Comparison of ENCODE assay signal across 21 cellular contexts in genomic region chr1:110051262-110051648, GRCh38. TPM values are rescaled to one million over a fixed set of nuclear protein-coding genes. Genes with fewer than 3 reads are reported as not detected.
DNase-seq lines count a peak whose midpoint lies in the region; ATAC-seq lines count a peak whose summit lies in the region.
"Had no signal": no experiment of that assay in that cellular context is flagged by ENCODE, and none has a peak within 500 bp of the region (broad histone marks: within the 10 kb centered on the region; RNA-seq: fewer than 3 reads in every experiment).

No MANE protein-coding gene starts in this region.

- no peak overlapping the region for H4K8ac ChIP-seq in mesenchymal stem cell (ENCODE audit: low read length)

- peaks cover 19% of the 10 kb centered on the region for H3K79me1 ChIP-seq in mesenchymal stem cell (replicated peaks; ENCODE audit: low read length, poor library complexity, severe bottlenecking)

- no peaks in the 10 kb centered on the region for H3K27me3 ChIP-seq in mesenchymal stem cell (ENCODE audit: control insufficient read depth in 1 of 2, insufficient read depth in 1 of 2, low read length in 2 of 2)
- H3K27me3 ChIP-seq: BLaER1 treated with 17β-estradiol and CSF1 and Interleukin-3, amounts not matched to agents 10 nM and 100 nM had no signal

- no peak overlapping the region for H3K18ac ChIP-seq in mesenchymal stem cell (ENCODE audit: low read depth in 1 of 2, low read length in 2 of 2)

- H4K91ac ChIP-seq in mesenchymal stem cell (ENCODE audit: low read length): no peak overlapping the region

- intact Hi-C loops in sciatic nerve (cut with DNase I): loop anchor here (5.0 kb wide), 1 partner anchor 51 kb away; no protein-coding TSS in a partner anchor

- no peak overlapping the region for H2BK15ac ChIP-seq in mesenchymal stem cell (ENCODE audit: low read depth, poor library complexity, severe bottlenecking)

- no peak overlapping the region for H2BK5ac ChIP-seq in mesenchymal stem cell (ENCODE audit: low read depth, low read length, poor library complexity, severe bottlenecking)

- DNase-seq in AG08395 (ENCODE audit: low spot score): peak; percentile 59
- DNase-seq in ELR (ENCODE audit: low read depth): peak; percentile 21
- DNase-seq in astrocyte of the hippocampus (ENCODE audit: low read depth, low spot score): peak; percentile 34
- DNase-seq in mesenchymal stem cell: no peak
- DNase-seq in C1 segment of cervical spinal cord (lab: John Stamatoyannopoulos, UW): no peak
- DNase-seq in effector CD4-positive, alpha-beta T cell: no peak
- DNase-seq in sciatic nerve (ENCODE audit: low spot score): no peak
- DNase-seq: CD8-positive, alpha-beta memory T cell; DMS53; MV-4-11; NCI-H1417; NCI-H187; NCI-H2107; NCI-H2227 treated with DMSO at 0.1 percent for 48 hours; NCI-H510A treated with DMSO at 0.1 percent for 48 hours; PC-9; SIG-M5 had no signal

- no peak overlapping the region for H3K4ac ChIP-seq in mesenchymal stem cell (ENCODE audit: low read depth in 1 of 2, low read length in 2 of 2)

- H3K4me3 ChIP-seq in mesenchymal stem cell (ENCODE audit: insufficient read depth in 1 of 2, low read depth in 1 of 2, low read length in 2 of 2): no peak overlapping the region
- H3K4me3 ChIP-seq: A549; BLaER1 treated with 17β-estradiol and CSF1 and Interleukin-3, amounts not matched to agents 10 nM and 100 nM; PC-9 had no signal

- no peak for ATAC-seq in sciatic nerve
- ATAC-seq: A549 had no signal

- H3K36me3 ChIP-seq in mesenchymal stem cell (ENCODE audit: control insufficient read depth in 1 of 2, insufficient read depth in 2 of 2, low read depth in 1 of 2, low read length in 2 of 2): peaks cover 80 to 96% of the 10 kb centered on the region in 2 experiments

- H2AK5ac ChIP-seq in mesenchymal stem cell (ENCODE audit: low read length, severe bottlenecking): no peak overlapping the region

- peak overlapping the region; percentile 72 for H3K9ac ChIP-seq in mesenchymal stem cell (ENCODE audit: low read length)
- H3K9ac ChIP-seq: KMS-11 had no signal

- H3K9me3 ChIP-seq in mesenchymal stem cell (ENCODE audit: control insufficient read depth, low read length): no peaks in the 10 kb centered on the region
- H3K9me3 ChIP-seq: A549; BLaER1 treated with 17β-estradiol and CSF1 and Interleukin-3, amounts not matched to agents 10 nM and 100 nM had no signal

- peaks cover 8% of the 10 kb centered on the region for H3K4me1 ChIP-seq in mesenchymal stem cell (ENCODE audit: control insufficient read depth, insufficient read depth, low read depth, low read length)
- H3K4me1 ChIP-seq: A549 had no signal

- H2BK12ac ChIP-seq in mesenchymal stem cell (ENCODE audit: low read length in 2 of 2): no peak overlapping the region

- 70% methylated on average over 2 of the region's 2 CpGs for WGBS in mesenchymal stem cell

- no peak overlapping the region for H3K27ac ChIP-seq in mesenchymal stem cell (ENCODE audit: low read length, poor library complexity, severe bottlenecking)
- H3K27ac ChIP-seq: A549; BLaER1 treated with 17β-estradiol and CSF1 and Interleukin-3, amounts not matched to agents 10 nM and 100 nM; KMS-11; PC-9 had no signal

- no peak overlapping the region for H2AFZ ChIP-seq in mesenchymal stem cell (ENCODE audit: low read depth, low read length)
- H2AFZ ChIP-seq: PC-9 had no signal

- H2BK120ac ChIP-seq in mesenchymal stem cell (ENCODE audit: low read depth, low read length): no peak overlapping the region

- no peak overlapping the region for H3K23ac ChIP-seq in mesenchymal stem cell (ENCODE audit: low read length in 2 of 2)

- H3K4me2 ChIP-seq in mesenchymal stem cell (ENCODE audit: low read length, poor library complexity, severe bottlenecking): no peak overlapping the region
- H3K4me2 ChIP-seq: A549; BLaER1 treated with 17β-estradiol and CSF1 and Interleukin-3, amounts not matched to agents 10 nM and 100 nM; KMS-11; PC-9 had no signal

- H3K14ac ChIP-seq in mesenchymal stem cell (ENCODE audit: low read length in 2 of 2): no peak overlapping the region

RNA-seq across cellular contexts. Expression of gene STRIP1, which starts 16.8 kb away (rescaled TPM):
- polyA plus RNA-seq in mesenchymal stem cell (2013, experiment 1 of 2): 19.9 TPM
- polyA plus RNA-seq in mesenchymal stem cell (2013, experiment 2 of 2): 19.7 TPM
- 44.1 TPM for total RNA-seq in sciatic nerve

RNA-seq across cellular contexts. Expression of gene ALX3, which starts 19.2 kb away (rescaled TPM):
- polyA plus RNA-seq in mesenchymal stem cell (2013, experiment 1 of 2): not detected
- not detected for polyA plus RNA-seq in mesenchymal stem cell (2013, experiment 2 of 2)
- total RNA-seq in sciatic nerve: not detected
- total RNA-seq: CD8-positive, alpha-beta memory T cell; H4; PC-9 had no signal
- polyA plus RNA-seq: A549; CD8-positive, alpha-beta memory T cell had no signal

Comparison
In these comparisons a context has a peak if more than half of its experiments do, and no peak if none do; other contexts are left out.
1. DNase-seq: peak in AG08395 (single experiment), ELR (single experiment) and astrocyte of the hippocampus (single experiment); none in mesenchymal stem cell (single experiment), C1 segment of cervical spinal cord (0 of 14), effector CD4-positive, alpha-beta T cell (single experiment) and sciatic nerve (single experiment).